8 cellular contexts compared by ENCODE assay signal in genomic region chr11:17277024-17277584, GRCh38. TPM values are rescaled to one million over a fixed set of nuclear protein-coding genes. Genes with fewer than 3 reads are reported as not detected.
DNase-seq lines count a peak whose midpoint lies in the region; ATAC-seq and TF ChIP-seq lines count a peak whose summit lies in the region.

No MANE protein-coding gene starts in this region.

- H3K9me3 ChIP-seq in A673 (ENCODE audit: low read depth, low read length, poor library complexity, severe bottlenecking) = no peaks in the 10 kb centered on the region
- no peaks in the 10 kb centered on the region for H3K9me3 ChIP-seq in WERI-Rb-1 (ENCODE audit: severe bottlenecking)

- H3K4me3 ChIP-seq in A673 (ENCODE audit: low read depth, low read length, poor library complexity, severe bottlenecking) (peak overlapping the region; percentile 88), GM06990 (replicated peaks; ENCODE audit: low read depth, low read length) (peak overlapping the region; percentile 95), WERI-Rb-1 (ENCODE audit: low read depth, low read length) (peak overlapping the region; percentile 62)

- CTCF ChIA-PET in A673 (lab: Charles Lee) = no interaction called here

- intact Hi-C loops in A673 (cut with micrococcal nuclease; ENCODE audit: unreplicated experiment) = no loop called here

- peaks cover 19% of the 10 kb centered on the region for H3K4me1 Mint-ChIP-seq in nephron

- TF ChIP-seq CTCF in A673 (conservative IDR thresholded peaks at IDR 0.05; ENCODE audit: low read depth, low read length) = no peak
- no peak for TF ChIP-seq CTCF in GM06990 (IDR thresholded peaks at IDR 0.05; ENCODE audit: insufficient read depth, low read length, poor library complexity, severe bottlenecking)
- no peak for TF ChIP-seq CTCF in WERI-Rb-1 (IDR thresholded peaks at IDR 0.05; ENCODE audit: low read depth, low read length)
- no peak for TF ChIP-seq CTCF in nephron (IDR thresholded peaks at IDR 0.05; ENCODE audit: unreplicated experiment in 3 of 3)

- POLR2A ChIA-PET in A673 (lab: Charles Lee; ENCODE audit: low non-redundant PET) = no interaction called here

- peak overlapping the region; percentile 80 for H3K27ac ChIP-seq in A673 (ENCODE audit: low read depth, low read length, poor library complexity, severe bottlenecking)
- peak overlapping the region; percentile 97 for H3K27ac ChIP-seq in WERI-Rb-1

- H3K27me3 Mint-ChIP-seq in nephron (ENCODE audit: low read depth) = no peaks in the 10 kb centered on the region

- H3K9me3 Mint-ChIP-seq in nephron = no peaks in the 10 kb centered on the region

- H3K27me3 ChIP-seq in A673 (replicated peaks; ENCODE audit: insufficient read depth, low read depth, low read length, poor library complexity) (no peaks in the 10 kb centered on the region), GM06990 (replicated peaks; ENCODE audit: control insufficient read depth, insufficient read depth, low read length) (no peaks in the 10 kb centered on the region), WERI-Rb-1 (ENCODE audit: insufficient read depth, low read depth, severe bottlenecking) (no peaks in the 10 kb centered on the region)

- DNase-seq in A673 (ENCODE audit: low spot score) (peak; percentile 17), GM06990 (ENCODE audit: extremely low read depth, insufficient read length) (no peak), NAMALWA (ENCODE audit: low spot score) (peak; percentile 78), WERI-Rb-1 (no peak), fibroblast of peridontal ligament (ENCODE audit: extremely low read depth) (peak; percentile 74), OCI-M2 (lab: John Stamatoyannopoulos, UW; ENCODE audit: unreplicated experiment) (no peak)

- H3K27ac Mint-ChIP-seq in nephron = peak overlapping the region; percentile 28 to 91 (median 42)

- H3K36me3 ChIP-seq in A673 (ENCODE audit: insufficient read depth, low read length, poor library complexity, severe bottlenecking) = no peaks in the 10 kb centered on the region
- no peaks in the 10 kb centered on the region for H3K36me3 ChIP-seq in GM06990 (ENCODE audit: control insufficient read depth, insufficient read depth, low read length)
- no peaks in the 10 kb centered on the region for H3K36me3 ChIP-seq in WERI-Rb-1

- peak overlapping the region; percentile 75 to 92 (median 80) for H3K4me3 Mint-ChIP-seq in nephron

- BruUV-seq in A673 (replicated peaks; lab: Mats Ljungman, UMichigan) = no TSS peak

- peaks cover 6% of the 10 kb centered on the region for H3K4me1 ChIP-seq in A673 (ENCODE audit: insufficient read depth, low read length, poor library complexity, severe bottlenecking)

- no peaks in the 10 kb centered on the region for H3K36me3 Mint-ChIP-seq in nephron (ENCODE audit: low read depth)

- ATAC-seq in HG02588 (IDR thresholded peaks at IDR 0.05; ENCODE audit: unreplicated experiment) = peak; percentile 7

RNA-seq across cellular contexts. Expression of gene NUCB2, which starts 0.6 kb away (rescaled TPM):
- total RNA-seq in A673 (2021) = 39.6 and 46.2 TPM in 2 replicates

Comparison
In these comparisons a context has a peak if more than half of its experiments do, and no peak if none do; other contexts are left out.
1. DNase-seq: peak in A673 (single experiment), NAMALWA (single experiment) and fibroblast of peridontal ligament (single experiment); none in GM06990 (single experiment), WERI-Rb-1 (single experiment) and OCI-M2 (single experiment).
2. Peak in every context shown above with its lines, with median percentiles within 50 percentile points of each other: H3K4me3 ChIP-seq.